11 cellular contexts compared by ENCODE assay signal in genomic region chr11:13260196-13260962, GRCh38. TPM values are rescaled to one million over a fixed set of nuclear protein-coding genes. Genes with fewer than 3 reads are reported as not detected.
A peak's percentile ranks its signal among the peaks of the same experiment; 100 is the strongest.
DNase-seq lines count a peak whose midpoint lies in the region; ATAC-seq and TF ChIP-seq lines count a peak whose summit lies in the region.
"Had no signal": no experiment of that assay in that cellular context is flagged by ENCODE, and none has a peak within 500 bp of the region (broad histone marks: within the 10 kb centered on the region; RNA-seq: fewer than 3 reads in every experiment).

No MANE protein-coding gene starts in this region.

- TF ChIP-seq CTCF in left lung (IDR thresholded peaks at IDR 0.05) (no peak), prostate gland (IDR thresholded peaks at IDR 0.05) (no peak)

- intact Hi-C loops in left lung (cut with DNase I) (no loop called here), prostate gland (cut with DNase I) (no loop called here)

- no peak for TF ChIP-seq POLR2A in prostate gland (IDR thresholded peaks at IDR 0.05)

- H3K4me1 ChIP-seq in left lung (peaks cover 17 to 29% of the 10 kb centered on the region in 2 donors), thymus (ENCODE audit: control insufficient read depth, insufficient read depth, low read length) (no peaks in the 10 kb centered on the region), prostate gland (replicated peaks) (no peaks in the 10 kb centered on the region)

- H3K4me3 Mint-ChIP-seq in T-helper 17 cell = peak overlapping the region; percentile 25

- H3K36me3 ChIP-seq in left lung (no peaks in the 10 kb centered on the region), thymus (ENCODE audit: control insufficient read depth, insufficient read depth) (no peaks in the 10 kb centered on the region), prostate gland (no peaks in the 10 kb centered on the region)

- WGBS in thymus = 78% methylated on average over 7 of the region's 7 CpGs
- WGBS in prostate gland = 48% methylated on average over 7 of the region's 7 CpGs

- H3K27me3 Mint-ChIP-seq in T-helper 17 cell = peaks cover 18% of the 10 kb centered on the region

- H3K4me3 ChIP-seq in left lung (no peak overlapping the region), thymus (ENCODE audit: low read length) (no peak overlapping the region), prostate gland (no peak overlapping the region)

- H3K27ac ChIP-seq in left lung (peak overlapping the region; percentile 64 to 77), thymus (ENCODE audit: low read depth) (peak overlapping the region; percentile 85), prostate gland (no peak overlapping the region)

- H3K9me3 ChIP-seq in T-helper 17 cell (ENCODE audit: control insufficient read depth, low read length, poor library complexity, severe bottlenecking) (no peaks in the 10 kb centered on the region), left lung (no peaks in the 10 kb centered on the region), thymus (ENCODE audit: control insufficient read depth) (no peaks in the 10 kb centered on the region), prostate gland (no peaks in the 10 kb centered on the region)

- H3K27ac Mint-ChIP-seq in T-helper 17 cell = no peak overlapping the region
- H3K27ac Mint-ChIP-seq: activated CD4-positive, alpha-beta T cell treated with anti-CD3 and anti-CD28 coated beads, Interleukin-2, amount 10 ng/mL, durations not matched to agents 7 days and 5 days had no signal

- H3K36me3 Mint-ChIP-seq in T-helper 17 cell (ENCODE audit: low read depth) = no peaks in the 10 kb centered on the region

- peaks cover 31% of the 10 kb centered on the region for H3K4me1 Mint-ChIP-seq in T-helper 17 cell

- H3K27me3 ChIP-seq in left lung (no peaks in the 10 kb centered on the region), thymus (ENCODE audit: control insufficient read depth, insufficient read depth) (no peaks in the 10 kb centered on the region), prostate gland (replicated peaks; ENCODE audit: insufficient read depth) (peaks cover 3% of the 10 kb centered on the region)

- DNase-seq in NCI-H1417 (lab: John Stamatoyannopoulos, UW) (peak in 2 of 3 experiments; percentile 23 to 32), NCI-H1417 treated with DMSO at 0.1 percent for 48 hours (lab: John Stamatoyannopoulos, UW) (no peak), T-helper 17 cell (no peak), left lung (no peak), HuH-7.5 (ENCODE audit: low spot score) (no peak), NCI-H774 (lab: John Stamatoyannopoulos, UW) (no peak), prostate gland (ENCODE audit: low spot score) (no peak)
- DNase-seq: activated CD4-positive, alpha-beta T cell treated with anti-CD3 and anti-CD28 coated beads, Interleukin-2, amount 10 ng/mL, durations not matched to agents 7 days and 5 days; GDM1; stimulated activated naive CD8-positive, alpha-beta T cell treated with anti-CD3 and anti-CD28 coated beads, Interleukin-15, Interleukin-2, amounts not matched to agents 100 U/mL and 50 U/mL, for 24 hours had no signal

- ATAC-seq in T-helper 17 cell = no peak
- ATAC-seq in left lung = peak; percentile 68
- ATAC-seq: stimulated activated naive CD8-positive, alpha-beta T cell treated with anti-CD3 and anti-CD28 coated beads, Interleukin-15, Interleukin-2, amounts not matched to agents 100 U/mL and 50 U/mL, for 24 hours had no signal

RNA-seq across cellular contexts. Expression of gene BMAL1, which starts 17.2 kb away (rescaled TPM):
- total RNA-seq in T-helper 17 cell (100 to 1,000 TPM; 143 to 144 TPM), left lung (10 to 100 TPM; 21.9 to 31.6 TPM), prostate gland (10 to 100 TPM; 19.4 to 38.1 TPM)
- polyA plus RNA-seq in thymus = 35.4 TPM

Comparison
In these comparisons a context has a peak if more than half of its experiments do, and no peak if none do; other contexts are left out.
1. DNase-seq: peak in NCI-H1417 (2 of 3); none in NCI-H1417 treated with DMSO at 0.1 percent for 48 hours (single experiment), T-helper 17 cell (0 of 3), left lung (0 of 2), HuH-7.5 (single experiment), NCI-H774 (single experiment) and prostate gland (single experiment).
2. H3K27ac ChIP-seq: peak in left lung (2 of 2) and thymus (single experiment); none in prostate gland (0 of 2).